Comparison of ENCODE assay signal across 31 cellular contexts in genomic region chr1:95369985-95370670, GRCh38.
DNase-seq lines count a peak whose midpoint lies in the region; ATAC-seq, FAIRE-seq and TF ChIP-seq lines count a peak whose summit lies in the region.
"Had no signal": no experiment of that assay in that cellular context is flagged by ENCODE, and none has a peak within 500 bp of the region (broad histone marks: within the 10 kb centered on the region; RNA-seq: fewer than 3 reads in every experiment).

No MANE protein-coding gene starts in this region.

- no peak overlapping the region for H3K9ac ChIP-seq in H1 (replicated peaks in 1 of 4; ENCODE audit: extremely low read depth in 1 of 4, low read depth in 3 of 4, low read length in 3 of 4)
- H3K9ac ChIP-seq: SK-N-SH had no signal

- DNase-seq in EH (ENCODE audit: low read depth) (peak; percentile 0), NAMALWA (ENCODE audit: low spot score) (peak; percentile 17), H1 (ENCODE audit: low read depth in 1 of 2, low spot score in 2 of 2) (no peak), prostate gland (ENCODE audit: low spot score) (peak; percentile 59), OCI-M2 (lab: John Stamatoyannopoulos, UW; ENCODE audit: unreplicated experiment) (no peak), sciatic nerve (ENCODE audit: low spot score) (no peak)
- no peak for DNase-seq in stimulated activated CD4-positive, alpha-beta T cell treated with anti-CD3 and anti-CD28 coated beads, Interleukin-4, amount 100 ng/mL, for 1 hour
- no peak for DNase-seq in effector memory CD4-positive, alpha-beta T cell
- DNase-seq: activated CD4-positive, alpha-beta T cell treated with anti-CD3 and anti-CD28 coated beads for 4 hours; activated CD8-positive, alpha-beta memory T cell treated with anti-CD3 and anti-CD28 coated beads for 24 hours; activated effector memory CD4-positive, alpha-beta T cell treated with Interleukin-2 at 50 U/mL for 16 hours; aorta; DMS79 treated with DMSO at 0.1 percent for 48 hours; effector memory CD8-positive, alpha-beta T cell; foreskin fibroblast; head of caudate nucleus; HFFc6; Kasumi-1; NCI-H1092 treated with DMSO at 0.1 percent for 48 hours; NCI-H187 treated with DMSO at 0.1 percent for 48 hours; NCI-H226; NCI-H82; RPMI8226; SK-N-SH; stimulated activated CD4-positive, alpha-beta T cell treated with anti-CD3 and anti-CD28 coated beads, Interleukin-15, amount 100 ng/mL, for 24 hours; stimulated activated naive CD4-positive, alpha-beta T cell treated with Interleukin-2 at 50 U/mL for 16 hours; T-helper 17 cell had no signal

- no peak overlapping the region for H3K14ac ChIP-seq in H1 (ENCODE audit: insufficient read length)

- H3K4ac ChIP-seq in H1 (replicated peaks; ENCODE audit: insufficient read length, low read depth, low read length): no peak overlapping the region

- no peak overlapping the region for H2BK20ac ChIP-seq in H1 (ENCODE audit: low read length)

- TF ChIP-seq CTCF in H1 (IDR thresholded peaks at IDR 0.05; ENCODE audit: control extremely low read depth in 1 of 3, insufficient read depth in 1 of 3, low read depth in 1 of 3, low read length in 3 of 3) (no peak), prostate gland (IDR thresholded peaks at IDR 0.05) (peak in 1 of 4 experiments; percentile 20)

- no peak overlapping the region for H2BK15ac ChIP-seq in H1 (ENCODE audit: low read length)

- no peak overlapping the region for H4K91ac ChIP-seq in H1 (replicated peaks; ENCODE audit: insufficient read length, low read length)

- H3K18ac ChIP-seq in H1 (ENCODE audit: extremely low read depth, low read length): no peak overlapping the region

- POLR2A ChIA-PET in H1 (lab: Charles Lee; ENCODE audit: partially characterized antibody): no interaction called here

- no peak overlapping the region for H3K4me2 ChIP-seq in H1 (ENCODE audit: insufficient read depth in 1 of 2, low read depth in 2 of 2, low read length in 2 of 2)
- H3K4me2 ChIP-seq: SK-N-SH had no signal

- no peak overlapping the region for H2BK5ac ChIP-seq in H1 (ENCODE audit: low read depth, low read length)

- TF ChIP-seq POLR2A in H1 (IDR thresholded peaks at IDR 0.05; ENCODE audit: control extremely low read depth in 1 of 2, low read depth in 2 of 2, low read length in 2 of 2) (no peak), prostate gland (IDR thresholded peaks at IDR 0.05) (no peak)

- no peak overlapping the region for H3K23ac ChIP-seq in H1 (ENCODE audit: insufficient read length)

- H2AK5ac ChIP-seq in H1 (ENCODE audit: low read depth, low read length): no peak overlapping the region

- H3K4me1 ChIP-seq in H1 (replicated peaks in 1 of 4; ENCODE audit: control insufficient read depth in 3 of 4, insufficient read depth in 4 of 4, low read length in 3 of 4) (no peaks in the 10 kb centered on the region; a peak in 1 of 7 replicates), prostate gland (replicated peaks) (peaks cover 3% of the 10 kb centered on the region)
- no peaks in the 10 kb centered on the region for H3K4me1 ChIP-seq in effector memory CD4-positive, alpha-beta T cell (ENCODE audit: control insufficient read depth, insufficient read depth, low read length, poor library complexity, severe bottlenecking)

- H4K20me1 ChIP-seq in H1 (replicated peaks in 1 of 2; ENCODE audit: control insufficient read depth in 1 of 2, insufficient read depth in 2 of 2, low read length in 2 of 2): no peaks in the 10 kb centered on the region

- no peaks in the 10 kb centered on the region for H3K79me1 ChIP-seq in H1 (ENCODE audit: low read depth, low read length)

- CTCF ChIA-PET in H1 (lab: Charles Lee; ENCODE audit: partially characterized antibody): interaction anchor here (1.3 kb wide), 1 partner anchor 81 kb away, joined by 3 read pairs; no protein-coding TSS in a partner anchor

- TF ChIP-seq RAD21 in H1 (IDR thresholded peaks at IDR 0.05 in 1 of 2, conservative IDR thresholded peaks at IDR 0.05 in 1 of 2; ENCODE audit: low read depth in 2 of 2, low read length in 2 of 2): no peak

- no peak overlapping the region for H3K4me3 ChIP-seq in H1 (ENCODE audit: extremely low read depth in 1 of 4, insufficient read depth in 2 of 4, low read depth in 3 of 4, low read length in 4 of 4)
- no peak overlapping the region for H3K4me3 ChIP-seq in prostate gland
- H3K4me3 ChIP-seq in effector memory CD4-positive, alpha-beta T cell (ENCODE audit: insufficient read depth, low read depth, low read length, poor library complexity, severe bottlenecking): no peak overlapping the region
- H3K4me3 ChIP-seq: cardiac muscle cell, coronary artery, thoracic aorta had no signal

- no peaks in the 10 kb centered on the region for H3K23me2 ChIP-seq in H1 (ENCODE audit: low read depth, low read length)

- no peak overlapping the region for H4K8ac ChIP-seq in H1 (ENCODE audit: extremely low read depth, insufficient read depth, low read length)

- no peak for TF ChIP-seq EP300 in H1 (IDR thresholded peaks at IDR 0.05; ENCODE audit: borderline replicate concordance in 1 of 2, low read depth in 2 of 2, low read length in 2 of 2)

- H3K36me3 ChIP-seq in H1 (ENCODE audit: control insufficient read depth in 2 of 4, insufficient read depth in 4 of 4, low read length in 3 of 4) (no peaks in the 10 kb centered on the region), prostate gland (no peaks in the 10 kb centered on the region)
- H3K36me3 ChIP-seq in effector memory CD4-positive, alpha-beta T cell (ENCODE audit: control insufficient read depth, insufficient read depth, low read length): no peaks in the 10 kb centered on the region
- H3K36me3 ChIP-seq: cardiac muscle cell, neutrophil, thoracic aorta had no signal

- no peak for ATAC-seq in sciatic nerve
- ATAC-seq: effector memory CD8-positive, alpha-beta T cell; T-helper 17 cell had no signal

- H3K9me3 ChIP-seq in H1 (ENCODE audit: insufficient read depth in 2 of 2, low read depth in 1 of 2, low read length in 1 of 2) (0 out of 4 replicates have a peak, but pooled peaks cover 0 to 2% of the 10 kb centered on the region in 2 experiments), prostate gland (no peaks in the 10 kb centered on the region)
- no peaks in the 10 kb centered on the region for H3K9me3 ChIP-seq in effector memory CD4-positive, alpha-beta T cell (ENCODE audit: control insufficient read depth, low read length)
- H3K9me3 ChIP-seq: neutrophil, SK-N-SH, thoracic aorta had no signal

- no peak overlapping the region for H2BK12ac ChIP-seq in H1 (ENCODE audit: low read depth, low read length)

- no peak for FAIRE-seq in H1 (lab: Jason Lieb, UNC)

- H3K27me3 ChIP-seq in H1 (replicated peaks in 1 of 4; ENCODE audit: control insufficient read depth in 3 of 4, extremely low read depth in 1 of 4, insufficient read depth in 3 of 4, low read length in 3 of 4) (no peaks in the 10 kb centered on the region), prostate gland (replicated peaks; ENCODE audit: insufficient read depth) (no peaks in the 10 kb centered on the region)
- H3K27me3 ChIP-seq in effector memory CD4-positive, alpha-beta T cell (replicated peaks; ENCODE audit: control insufficient read depth, insufficient read depth, low read length, poor library complexity, severe bottlenecking): no peaks in the 10 kb centered on the region
- H3K27me3 ChIP-seq: cardiac muscle cell, neutrophil had no signal

- 91% methylated on average over 7 of the region's 7 CpGs; no CpG with 5 or more reads in 1 of the 2 experiments for whole genome bisulfite sequencing in H1 (ENCODE audit: extremely low coverage in 1 of 2, insufficient coverage in 1 of 2, insufficient read length in 1 of 2, insufficient replicate concordance in 2 of 2, low coverage in 1 of 2, low lambda C conversion rate in 2 of 2, missing lambda C conversion rate in 1 of 2), 2 experiments
- 35% methylated on average over 7 of the region's 7 CpGs for WGBS in prostate gland

- H4K5ac ChIP-seq in H1 (ENCODE audit: insufficient read length, low read depth, low read length): no peak overlapping the region

- H3K27ac ChIP-seq in H1 (ENCODE audit: low read depth, low read length) (no peak overlapping the region), prostate gland (peak overlapping the region; percentile 81 to 83)
- no peak overlapping the region for H3K27ac ChIP-seq in effector memory CD4-positive, alpha-beta T cell (ENCODE audit: insufficient read depth, low read length, poor library complexity, severe bottlenecking)
- H3K27ac ChIP-seq: cardiac muscle cell, coronary artery, neutrophil, thoracic aorta had no signal

- intact Hi-C loops in prostate gland (cut with DNase I): no loop called here
- intact Hi-C loops in sciatic nerve (cut with DNase I): no loop called here

- H3K79me2 ChIP-seq in H1 (ENCODE audit: control insufficient read depth in 1 of 2, insufficient read depth in 2 of 2, low read length in 2 of 2): no peaks in the 10 kb centered on the region

- no peak overlapping the region for H2BK120ac ChIP-seq in H1 (replicated peaks; ENCODE audit: low read depth, low read length)

- H2AFZ ChIP-seq in H1 (ENCODE audit: low read length): no peak overlapping the region

- H3K56ac ChIP-seq in H1 (replicated peaks; ENCODE audit: insufficient read length, low read depth, low read length): no peak overlapping the region

TF ChIP-seq in H1, 55 proteins besides CTCF, POLR2A, EP300 and RAD21:
- TF ChIP-seq, protein P1, sequence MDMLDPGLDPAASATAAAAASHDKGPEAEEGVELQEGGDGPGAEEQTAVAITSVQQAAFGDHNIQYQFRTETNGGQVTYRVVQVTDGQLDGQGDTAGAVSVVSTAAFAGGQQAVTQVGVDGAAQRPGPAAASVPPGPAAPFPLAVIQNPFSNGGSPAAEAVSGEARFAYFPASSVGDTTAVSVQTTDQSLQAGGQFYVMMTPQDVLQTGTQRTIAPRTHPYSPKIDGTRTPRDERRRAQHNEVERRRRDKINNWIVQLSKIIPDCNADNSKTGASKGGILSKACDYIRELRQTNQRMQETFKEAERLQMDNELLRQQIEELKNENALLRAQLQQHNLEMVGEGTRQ (IDR thresholded peaks at IDR 0.05; ENCODE audit: low read length): peak; percentile 40; the same call in 1 of the 2 replicates
- TF ChIP-seq SIX5 (IDR thresholded peaks at IDR 0.05; ENCODE audit: low read depth, low read length): no peak

Comparison
In these comparisons a context has a peak if more than half of its experiments do, and no peak if none do; other contexts are left out.
1. DNase-seq: peak in EH (single experiment), NAMALWA (single experiment) and prostate gland (single experiment); none in H1 (0 of 2), OCI-M2 (single experiment), sciatic nerve (single experiment), stimulated activated CD4-positive, alpha-beta T cell treated with anti-CD3 and anti-CD28 coated beads, Interleukin-4, amount 100 ng/mL, for 1 hour (single experiment) and effector memory CD4-positive, alpha-beta T cell (0 of 3).
2. H3K27ac ChIP-seq: peak in prostate gland (2 of 2); none in H1 (single experiment) and effector memory CD4-positive, alpha-beta T cell (single experiment).